ENCODE assay signal across 9 cellular contexts in genomic region chr1:60169206-60169605, GRCh38.
"Had no signal": no experiment of that assay in that cellular context is flagged by ENCODE, and none has a peak within 500 bp of the region (broad histone marks: within the 10 kb centered on the region; RNA-seq: fewer than 3 reads in every experiment).

No MANE protein-coding gene starts in this region.

- H3K27me3 ChIP-seq: colonic mucosa, right atrium auricular region, tibial artery had no signal

- DNase-seq: activated effector memory CD4-positive, alpha-beta T cell treated with Interleukin-2 at 50 U/mL for 16 hours; activated T-cell treated with anti-CD3 and anti-CD28 coated beads, Interleukin-2, amount 50 U/mL, for 1 hour; anterior cingulate cortex; colonic mucosa; left cardiac atrium; lower lobe of right lung; posterior cingulate gyrus; tibial artery had no signal

- H3K27ac ChIP-seq: colonic mucosa, lower lobe of right lung, right atrium auricular region had no signal

- H3K9me3 ChIP-seq: colonic mucosa, lower lobe of right lung, right atrium auricular region, tibial artery had no signal

- H3K4me1 ChIP-seq: colonic mucosa, lower lobe of right lung, right atrium auricular region had no signal

- H3K4me3 ChIP-seq: colonic mucosa, lower lobe of right lung, right atrium auricular region, tibial artery had no signal

- H3K36me3 ChIP-seq: colonic mucosa, lower lobe of right lung, right atrium auricular region, tibial artery had no signal
